In the genomic region with DNA sequence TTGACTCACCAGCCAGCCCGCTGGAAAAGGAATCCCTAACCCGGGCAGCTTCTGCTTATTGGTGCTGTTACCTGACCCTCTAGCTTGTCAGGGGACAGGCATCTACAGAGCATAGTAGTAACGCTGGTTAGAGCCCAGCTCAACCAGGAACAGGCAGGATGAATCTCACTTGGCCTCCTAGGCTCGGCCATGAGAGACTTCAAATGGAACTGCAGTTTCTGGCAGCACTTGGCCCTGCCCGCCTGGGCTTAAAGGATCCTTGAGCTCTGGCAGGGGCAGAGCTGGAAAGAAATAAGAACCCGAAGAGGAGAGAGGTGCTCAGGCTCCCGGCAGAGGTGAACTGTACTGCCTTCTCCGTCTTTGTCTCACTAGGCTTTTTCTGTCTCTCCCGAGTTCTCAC, we compare ENCODE assay signal across 14 cellular contexts. TPM values are rescaled to one million over a fixed set of nuclear protein-coding genes. Genes with fewer than 3 reads are reported as not detected.
DNase-seq lines count a peak whose midpoint lies in the region; ATAC-seq and TF ChIP-seq lines count a peak whose summit lies in the region.
"Had no signal": no experiment of that assay in that cellular context is flagged by ENCODE, and none has a peak within 500 bp of the region (broad histone marks: within the 10 kb centered on the region; RNA-seq: fewer than 3 reads in every experiment).

No MANE protein-coding gene starts in this region.

- no peaks in the 10 kb centered on the region for H3K9me3 Mint-ChIP-seq in T-helper 2 cell treated with Interferon-gamma antibody and Interleukin-4, amounts not matched to agents 5 μg/mL and 100 μg/mL, for 36 hours
- H3K9me3 Mint-ChIP-seq in HFFc6, result no peaks in the 10 kb centered on the region
- no peaks in the 10 kb centered on the region for H3K9me3 Mint-ChIP-seq in activated T-helper 17 cell treated with anti-CD3 and anti-CD28 coated beads, Interleukin-2, amount 50 U/mL, for 72 hours
- H3K9me3 Mint-ChIP-seq: effector memory CD8-positive, alpha-beta T cell had no signal

- H3K9ac ChIP-seq in neural cell (ENCODE audit: low read length), result peak overlapping the region; percentile 50

- no peaks in the 10 kb centered on the region for H3K4me1 ChIP-seq in ovary (ENCODE audit: insufficient read depth)

- no peaks in the 10 kb centered on the region for H4K20me1 ChIP-seq in neural cell (ENCODE audit: insufficient read depth)

- no peak overlapping the region for H3K4me3 Mint-ChIP-seq in T-helper 2 cell treated with Interferon-gamma antibody and Interleukin-4, amounts not matched to agents 5 μg/mL and 100 μg/mL, for 36 hours
- H3K4me3 Mint-ChIP-seq in HFFc6, result peak overlapping the region; percentile 4; the same call in 1 of the 2 replicates
- H3K4me3 Mint-ChIP-seq in activated T-helper 17 cell treated with anti-CD3 and anti-CD28 coated beads, Interleukin-2, amount 50 U/mL, for 72 hours, result peak overlapping the region; percentile 8

- no peak for DNase-seq in T-helper 2 cell treated with Interferon-gamma antibody and Interleukin-4, amounts not matched to agents 5 μg/mL and 100 μg/mL, for 36 hours (ENCODE audit: low spot score)
- no peak for DNase-seq in T-helper 2 cell
- peak; percentile 19 for DNase-seq in HFFc6
- DNase-seq in ovary, result no peak
- DNase-seq: activated CD4-positive, alpha-beta T cell treated with anti-CD3 and anti-CD28 coated beads for 1 hour; activated effector memory CD4-positive, alpha-beta T cell treated with anti-CD3 and anti-CD28 coated beads, Interleukin-2, amount 50 U/mL, for 16 hours; effector memory CD8-positive, alpha-beta T cell; midbrain had no signal

- H3F3A ChIP-seq in neural cell (ENCODE audit: insufficient read depth, low read length, poor library complexity, severe bottlenecking), result no peaks in the 10 kb centered on the region

- no peak for TF ChIP-seq RAD21 in neural cell (conservative IDR thresholded peaks at IDR 0.05)

- H3K9me2 ChIP-seq in neural cell (ENCODE audit: insufficient read depth, low read length), result no peaks in the 10 kb centered on the region

- H3K36me3 ChIP-seq in neural cell (ENCODE audit: insufficient read depth, low read length), result no peaks in the 10 kb centered on the region
- H3K36me3 ChIP-seq in ovary, result no peaks in the 10 kb centered on the region

- no peaks in the 10 kb centered on the region for H3K79me2 ChIP-seq in neural cell (replicated peaks; ENCODE audit: insufficient read depth, low read length)

- TF ChIP-seq EP300 in neural cell (conservative IDR thresholded peaks at IDR 0.05; ENCODE audit: poor library complexity, severe bottlenecking) (no peak), ovary (IDR thresholded peaks at IDR 0.05) (no peak)

- no peak for TF ChIP-seq CTCF in HFFc6 (IDR thresholded peaks at IDR 0.05)
- TF ChIP-seq CTCF in neural cell (IDR thresholded peaks at IDR 0.05; ENCODE audit: poor library complexity, severe bottlenecking), result no peak
- no peak for TF ChIP-seq CTCF in ovary (IDR thresholded peaks at IDR 0.05)

- peak overlapping the region; percentile 68 for H3K4me3 ChIP-seq in neural cell (ENCODE audit: low read length)
- H3K4me3 ChIP-seq in ovary, result no peak overlapping the region

- H3K27me3 ChIP-seq in neural cell (ENCODE audit: insufficient read depth, low read depth, low read length), result peaks cover 97% of the 10 kb centered on the region
- no peaks in the 10 kb centered on the region for H3K27me3 ChIP-seq in ovary

- peaks cover 3% of the 10 kb centered on the region for H3K4me1 Mint-ChIP-seq in T-helper 2 cell treated with Interferon-gamma antibody and Interleukin-4, amounts not matched to agents 5 μg/mL and 100 μg/mL, for 36 hours (ENCODE audit: low read depth)
- no peaks in the 10 kb centered on the region for H3K4me1 Mint-ChIP-seq in HFFc6 (ENCODE audit: low read depth)
- H3K4me1 Mint-ChIP-seq in activated T-helper 17 cell treated with anti-CD3 and anti-CD28 coated beads, Interleukin-2, amount 50 U/mL, for 72 hours, result peaks cover 5% of the 10 kb centered on the region

- intact Hi-C loops in ovary (cut with DNase I), result no loop called here

- no peak for ATAC-seq in activated T-helper 17 cell treated with anti-CD3 and anti-CD28 coated beads, Interleukin-2, amount 50 U/mL, for 72 hours (replicated peaks)
- ATAC-seq in HG02798 (IDR thresholded peaks at IDR 0.05; ENCODE audit: poor library complexity, unreplicated experiment), result no peak
- ATAC-seq in HG03442 (IDR thresholded peaks at IDR 0.05; ENCODE audit: unreplicated experiment), result no peak
- ATAC-seq: effector memory CD8-positive, alpha-beta T cell had no signal

- peaks cover 88% of the 10 kb centered on the region for H3K27me3 Mint-ChIP-seq in T-helper 2 cell treated with Interferon-gamma antibody and Interleukin-4, amounts not matched to agents 5 μg/mL and 100 μg/mL, for 36 hours (ENCODE audit: low read depth)
- H3K27me3 Mint-ChIP-seq in HFFc6 (ENCODE audit: insufficient read depth), result peaks cover 72% of the 10 kb centered on the region
- peaks cover 60% of the 10 kb centered on the region for H3K27me3 Mint-ChIP-seq in activated T-helper 17 cell treated with anti-CD3 and anti-CD28 coated beads, Interleukin-2, amount 50 U/mL, for 72 hours

- no peak for TF ChIP-seq POLR2A in ovary (IDR thresholded peaks at IDR 0.05)

- H3K27ac ChIP-seq in neural cell (ENCODE audit: low read length) (peak overlapping the region; percentile 8), ovary (no peak overlapping the region)

- H3K27ac Mint-ChIP-seq in T-helper 2 cell treated with Interferon-gamma antibody and Interleukin-4, amounts not matched to agents 5 μg/mL and 100 μg/mL, for 36 hours, result peak overlapping the region; percentile 13
- H3K27ac Mint-ChIP-seq in HFFc6, result no peak overlapping the region
- H3K27ac Mint-ChIP-seq in activated T-helper 17 cell treated with anti-CD3 and anti-CD28 coated beads, Interleukin-2, amount 50 U/mL, for 72 hours, result no peak overlapping the region
- H3K27ac Mint-ChIP-seq: effector memory CD8-positive, alpha-beta T cell; progenitor cell of endocrine pancreas had no signal

- H3K4me2 ChIP-seq in neural cell (ENCODE audit: low read length), result no peak overlapping the region

- 1% methylated on average over 9 of the region's 9 CpGs for WGBS in ovary, 3 donors

- no peak overlapping the region for H2AFZ ChIP-seq in neural cell (ENCODE audit: low read depth, low read length)

- no peaks in the 10 kb centered on the region for H3K36me3 Mint-ChIP-seq in T-helper 2 cell treated with Interferon-gamma antibody and Interleukin-4, amounts not matched to agents 5 μg/mL and 100 μg/mL, for 36 hours (ENCODE audit: low read depth)
- H3K36me3 Mint-ChIP-seq in HFFc6 (ENCODE audit: low read depth), result no peaks in the 10 kb centered on the region
- H3K36me3 Mint-ChIP-seq in activated T-helper 17 cell treated with anti-CD3 and anti-CD28 coated beads, Interleukin-2, amount 50 U/mL, for 72 hours (ENCODE audit: low read depth), result peaks cover under 1% of the 10 kb centered on the region

- H3K9me3 ChIP-seq in neural cell (ENCODE audit: low read length), result no peaks in the 10 kb centered on the region
- H3K9me3 ChIP-seq in ovary, result no peaks in the 10 kb centered on the region

TF ChIP-seq in neural cell, 6 proteins besides CTCF, POLR2A, EP300 and RAD21:
- TF ChIP-seq, protein P1, sequence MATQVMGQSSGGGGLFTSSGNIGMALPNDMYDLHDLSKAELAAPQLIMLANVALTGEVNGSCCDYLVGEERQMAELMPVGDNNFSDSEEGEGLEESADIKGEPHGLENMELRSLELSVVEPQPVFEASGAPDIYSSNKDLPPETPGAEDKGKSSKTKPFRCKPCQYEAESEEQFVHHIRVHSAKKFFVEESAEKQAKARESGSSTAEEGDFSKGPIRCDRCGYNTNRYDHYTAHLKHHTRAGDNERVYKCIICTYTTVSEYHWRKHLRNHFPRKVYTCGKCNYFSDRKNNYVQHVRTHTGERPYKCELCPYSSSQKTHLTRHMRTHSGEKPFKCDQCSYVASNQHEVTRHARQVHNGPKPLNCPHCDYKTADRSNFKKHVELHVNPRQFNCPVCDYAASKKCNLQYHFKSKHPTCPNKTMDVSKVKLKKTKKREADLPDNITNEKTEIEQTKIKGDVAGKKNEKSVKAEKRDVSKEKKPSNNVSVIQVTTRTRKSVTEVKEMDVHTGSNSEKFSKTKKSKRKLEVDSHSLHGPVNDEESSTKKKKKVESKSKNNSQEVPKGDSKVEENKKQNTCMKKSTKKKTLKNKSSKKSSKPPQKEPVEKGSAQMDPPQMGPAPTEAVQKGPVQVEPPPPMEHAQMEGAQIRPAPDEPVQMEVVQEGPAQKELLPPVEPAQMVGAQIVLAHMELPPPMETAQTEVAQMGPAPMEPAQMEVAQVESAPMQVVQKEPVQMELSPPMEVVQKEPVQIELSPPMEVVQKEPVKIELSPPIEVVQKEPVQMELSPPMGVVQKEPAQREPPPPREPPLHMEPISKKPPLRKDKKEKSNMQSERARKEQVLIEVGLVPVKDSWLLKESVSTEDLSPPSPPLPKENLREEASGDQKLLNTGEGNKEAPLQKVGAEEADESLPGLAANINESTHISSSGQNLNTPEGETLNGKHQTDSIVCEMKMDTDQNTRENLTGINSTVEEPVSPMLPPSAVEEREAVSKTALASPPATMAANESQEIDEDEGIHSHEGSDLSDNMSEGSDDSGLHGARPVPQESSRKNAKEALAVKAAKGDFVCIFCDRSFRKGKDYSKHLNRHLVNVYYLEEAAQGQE (IDR thresholded peaks at IDR 0.05; ENCODE audit: borderline replicate concordance), result no peak
- TF ChIP-seq POLR2AphosphoS5 (IDR thresholded peaks at IDR 0.05), result peak; percentile 4
- TF ChIP-seq MXI1 (conservative IDR thresholded peaks at IDR 0.05; ENCODE audit: poor library complexity, severe bottlenecking), result no peak

RNA-seq across cellular contexts. Expression of a gene that starts 2.3 kb away (rescaled TPM):
- not detected for total RNA-seq in HFFc6 (2021; fragmentation: NEBNext Ultra II Directional; extraction: Animal tissue kit (Norgen Biotek cat#: 25700))
- total RNA-seq in activated T-helper 17 cell treated with anti-CD3 and anti-CD28 coated beads, Interleukin-2, amount 50 U/mL, for 72 hours, result not detected
- polyA plus RNA-seq in neural cell, result 2.0 and 3.8 TPM in 2 replicates
- polyA minus RNA-seq in neural cell, result 4.1 and 5.6 TPM in 2 replicates
- not detected for total RNA-seq in ovary
- polyA plus RNA-seq in ovary, result not detected
- total RNA-seq: fibroblast of villous mesenchyme had no signal

RNA-seq across cellular contexts. Expression of a gene that starts 51.8 kb away (rescaled TPM):
- total RNA-seq in HFFc6 (2021; fragmentation: NEBNext Ultra II Directional; extraction: Animal tissue kit (Norgen Biotek cat#: 25700)), result 10 to 100 TPM in 4 of 6 experiments, 1 to 10 TPM in 2; 8.5 to 11.6 (median 10.4) TPM
- under 1 TPM; 0.24 to 0.69 TPM for total RNA-seq in activated T-helper 17 cell treated with anti-CD3 and anti-CD28 coated beads, Interleukin-2, amount 50 U/mL, for 72 hours
- polyA plus RNA-seq in neural cell (0.54 and 2.7 TPM in 2 replicates), ovary (1 to 10 TPM in 1 of 2 donors, under 1 TPM in 1; 0.43 to 3.0 TPM)
- 0.49 TPM in 1 of 2 replicates, not detected in the other for polyA minus RNA-seq in neural cell
- 10 to 100 TPM in 1 of 7 donors, 1 to 10 TPM in 6; 1.7 to 19.3 (median 4.5) TPM for total RNA-seq in ovary
